8 cellular contexts compared by ENCODE assay signal in the genomic region with DNA sequence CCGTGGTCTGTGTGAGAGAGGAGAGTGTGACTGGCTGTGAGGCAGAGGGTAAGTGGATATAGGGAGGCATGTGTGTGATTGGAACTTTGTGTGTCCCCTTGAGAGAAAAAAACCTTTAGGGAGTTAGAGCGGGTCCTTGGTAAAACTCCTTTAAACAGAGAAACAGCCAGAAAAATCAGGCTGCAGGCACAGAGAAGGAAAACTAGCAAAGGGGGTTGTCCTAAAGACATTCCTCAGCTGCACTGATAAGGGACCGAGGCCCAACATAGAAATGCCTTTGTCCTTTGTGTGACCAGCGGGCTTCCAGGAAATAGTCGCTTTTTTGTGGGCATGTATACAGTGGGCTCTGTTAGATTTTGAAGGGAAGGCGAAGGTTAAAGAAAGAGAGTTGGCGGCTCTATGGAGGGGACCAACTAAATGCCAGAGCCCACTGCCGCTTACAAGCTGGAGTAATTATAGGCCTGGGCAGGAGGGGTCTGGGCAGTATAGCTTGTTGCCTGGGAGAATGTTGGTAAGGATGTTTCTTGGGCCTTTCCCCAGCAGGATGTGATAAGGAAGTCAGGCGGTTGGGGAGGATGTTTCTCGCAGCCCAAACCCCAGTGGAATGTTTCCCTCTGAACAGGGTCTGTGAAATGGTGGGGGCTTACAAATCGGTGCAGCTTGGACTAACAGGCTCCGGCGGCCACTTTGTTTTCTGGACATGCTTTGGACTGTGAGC.
A peak's percentile ranks its signal among the peaks of the same experiment; 100 is the strongest.
DNase-seq lines count a peak whose midpoint lies in the region; ATAC-seq and TF ChIP-seq lines count a peak whose summit lies in the region.
"Not testable (repeated sequence)": the region's sequence is repeated elsewhere in the genome, so short reads cannot be mapped to it uniquely, and the experiment has no call there.

No MANE protein-coding gene starts in this region.

- not testable (repeated sequence) for H3K9me3 Mint-ChIP-seq in activated CD8-positive, alpha-beta T cell treated with anti-CD3 and anti-CD28 coated beads, Interleukin-2, amount 10 ng/mL, durations not matched to agents 7 days and 5 days (ENCODE audit: insufficient read depth)

- POLR2A ChIA-PET in activated CD8-positive, alpha-beta T cell treated with anti-CD3 and anti-CD28 coated beads, Interleukin-2, amount 10 ng/mL, durations not matched to agents 7 days and 5 days (lab: Charles Lee) = not testable (repeated sequence)

- H3K27me3 Mint-ChIP-seq in activated CD8-positive, alpha-beta T cell treated with anti-CD3 and anti-CD28 coated beads, Interleukin-2, amount 10 ng/mL, durations not matched to agents 7 days and 5 days (ENCODE audit: low read depth) = not testable (repeated sequence)

- WGBS in urinary bladder = 5% methylated on average over 10 of the region's 13 CpGs

- not testable (repeated sequence) for TF ChIP-seq CTCF in cardiac fibroblast (IDR thresholded peaks at IDR 0.05; ENCODE audit: low read depth, low read length)

- H3K27ac ChIP-seq in urinary bladder (ENCODE audit: low read depth) = not testable (repeated sequence)

- DNase-seq in EH (ENCODE audit: low read depth) (peak; percentile 41), NCI-H2227 (lab: John Stamatoyannopoulos, UW; ENCODE audit: unreplicated experiment) (peak; percentile 18), cardiac fibroblast (ENCODE audit: low read depth in 2 of 2) (peak; percentile 30 to 54), foreskin melanocyte (peak; percentile 52), mesenteric fat pad (ENCODE audit: low spot score) (peak; percentile 9), retina (peak; percentile 49)
- not testable (repeated sequence) for DNase-seq in activated CD8-positive, alpha-beta T cell treated with anti-CD3 and anti-CD28 coated beads, Interleukin-2, amount 10 ng/mL, durations not matched to agents 7 days and 5 days

- H3K36me3 ChIP-seq in urinary bladder (ENCODE audit: insufficient read depth) = not testable (repeated sequence)

- not testable (repeated sequence) for H3K36me3 Mint-ChIP-seq in activated CD8-positive, alpha-beta T cell treated with anti-CD3 and anti-CD28 coated beads, Interleukin-2, amount 10 ng/mL, durations not matched to agents 7 days and 5 days (ENCODE audit: low read depth)

- peak overlapping the region; percentile 63 for H3K4me3 ChIP-seq in cardiac fibroblast (replicated peaks in 1 of 2; ENCODE audit: low read depth in 2 of 2, low read length in 2 of 2)
- peak overlapping the region; percentile 42 for H3K4me3 ChIP-seq in urinary bladder (ENCODE audit: low read depth, low read length)

- peak overlapping the region; percentile 89 for H3K27ac Mint-ChIP-seq in activated CD8-positive, alpha-beta T cell treated with anti-CD3 and anti-CD28 coated beads, Interleukin-2, amount 10 ng/mL, durations not matched to agents 7 days and 5 days

- not testable (repeated sequence) for H3K4me1 ChIP-seq in urinary bladder (ENCODE audit: insufficient read depth)

- H3K4me3 Mint-ChIP-seq in activated CD8-positive, alpha-beta T cell treated with anti-CD3 and anti-CD28 coated beads, Interleukin-2, amount 10 ng/mL, durations not matched to agents 7 days and 5 days = peak overlapping the region; percentile 88

- CTCF ChIA-PET in activated CD8-positive, alpha-beta T cell treated with anti-CD3 and anti-CD28 coated beads, Interleukin-2, amount 10 ng/mL, durations not matched to agents 7 days and 5 days (lab: Charles Lee) = not testable (repeated sequence)

- not testable (repeated sequence) for H3K4me1 Mint-ChIP-seq in activated CD8-positive, alpha-beta T cell treated with anti-CD3 and anti-CD28 coated beads, Interleukin-2, amount 10 ng/mL, durations not matched to agents 7 days and 5 days (ENCODE audit: low read depth)

- ATAC-seq in activated CD8-positive, alpha-beta T cell treated with anti-CD3 and anti-CD28 coated beads, Interleukin-2, amount 10 ng/mL, durations not matched to agents 7 days and 5 days = not testable (repeated sequence)
